ENCODE assay signal across 22 cellular contexts in genomic region chrX:114363346-114363745, GRCh38.
"Had no signal": no experiment of that assay in that cellular context is flagged by ENCODE, and none has a peak within 500 bp of the region (broad histone marks: within the 10 kb centered on the region; RNA-seq: fewer than 3 reads in every experiment).

No MANE protein-coding gene starts in this region.

- H3K4me1 ChIP-seq: left ventricle myocardium inferior, right atrium auricular region, right lobe of liver, tibial nerve, uterus had no signal

- DNase-seq: hippocampal formation; immature natural killer cell; kidney; left ventricle myocardium inferior; midbrain; mucosa of descending colon; naive thymus-derived CD4-positive, alpha-beta T cell; ovary; right lobe of liver; stimulated activated CD4-positive, alpha-beta T cell treated with anti-CD3 and anti-CD28 coated beads, Interleukin-1b, Interleukin-23, amount 100 ng/mL, for 48 hours; stimulated activated CD4-positive, alpha-beta T cell treated with anti-CD3 and anti-CD28 coated beads, Interleukin-2, amount 100 ng/mL, for 48 hours; stimulated activated CD4-positive, alpha-beta T cell treated with anti-CD3 and anti-CD28 coated beads, Interleukin-4, amount 100 ng/mL, for 4 hours; stimulated activated CD8-positive, alpha-beta memory T cell treated with anti-CD3 and anti-CD28 coated beads, Interleukin-4, amount 100 ng/mL, for 48 hours; stimulated activated naive CD4-positive, alpha-beta T cell treated with Interleukin-2 at 50 U/mL for 16 hours; stimulated activated naive CD8-positive, alpha-beta T cell treated with anti-CD3 and anti-CD28 coated beads, Interleukin-15, amount 100 ng/mL, for 72 hours; substantia nigra; uterus had no signal

- H3K4me3 ChIP-seq: left ventricle myocardium inferior, lung, mucosa of descending colon, ovary, right atrium auricular region, right lobe of liver, smooth muscle cell, tibial nerve, uterus had no signal

- H3K36me3 ChIP-seq: left ventricle myocardium inferior, ovary, right atrium auricular region, right lobe of liver, tibial nerve, uterus had no signal

- H3K4me2 ChIP-seq: smooth muscle cell had no signal

- H3K27ac ChIP-seq: left ventricle myocardium inferior, ovary, right atrium auricular region, right lobe of liver, tibial nerve, uterus had no signal

- H3K9me3 ChIP-seq: left ventricle myocardium inferior, mucosa of descending colon, ovary, right atrium auricular region, right lobe of liver, tibial nerve, uterus had no signal

- FAIRE-seq: islet of Langerhans, kidney had no signal

- H3K27me3 ChIP-seq: ovary, right atrium auricular region, right lobe of liver had no signal
